33 cellular contexts compared by ENCODE assay signal in genomic region chr17:12445331-12445730, GRCh38.
"Had no signal": no experiment of that assay in that cellular context is flagged by ENCODE, and none has a peak within 500 bp of the region (broad histone marks: within the 10 kb centered on the region; RNA-seq: fewer than 3 reads in every experiment).

No MANE protein-coding gene starts in this region.

- H3K4me1 Mint-ChIP-seq: activated CD4-positive, alpha-beta T cell treated with anti-CD3 and anti-CD28 coated beads for 36 hours; activated CD4-positive, alpha-beta T cell treated with anti-CD3 and anti-CD28 coated beads, Interleukin-2, amount 10 ng/mL, durations not matched to agents 24 days and 14 days; activated CD8-positive, alpha-beta memory T cell treated with anti-CD3 and anti-CD28 coated beads, Interleukin-2, amount 10 ng/mL, durations not matched to agents 7 days and 5 days; activated naive CD4-positive, alpha-beta T cell treated with anti-CD3 and anti-CD28 coated beads, Interleukin-2, amount 50 U/mL, for 24 hours; activated naive CD8-positive, alpha-beta T cell treated with anti-CD3 and anti-CD28 coated beads for 36 hours; activated naive CD8-positive, alpha-beta T cell treated with anti-CD3 and anti-CD28 coated beads, Interleukin-2, amount 50 U/mL, for 24 hours; brain; central memory CD8-positive, alpha-beta T cell; endodermal cell had no signal

- H3K27me3 Mint-ChIP-seq: activated CD4-positive, alpha-beta memory T cell treated with anti-CD3 and anti-CD28 coated beads for 36 hours; activated CD4-positive, alpha-beta T cell treated with anti-CD3 and anti-CD28 coated beads for 36 hours; activated CD4-positive, alpha-beta T cell treated with anti-CD3 and anti-CD28 coated beads, Interleukin-2, amount 10 ng/mL, durations not matched to agents 24 days and 14 days; activated CD8-positive, alpha-beta memory T cell treated with anti-CD3 and anti-CD28 coated beads, Interleukin-2, amount 10 ng/mL, durations not matched to agents 7 days and 5 days; activated naive CD4-positive, alpha-beta T cell treated with anti-CD3 and anti-CD28 coated beads, Interleukin-2, amount 50 U/mL, for 24 hours; activated naive CD8-positive, alpha-beta T cell treated with anti-CD3 and anti-CD28 coated beads for 36 hours; activated naive CD8-positive, alpha-beta T cell treated with anti-CD3 and anti-CD28 coated beads, Interleukin-2, amount 50 U/mL, for 24 hours; brain; central memory CD8-positive, alpha-beta T cell; dendritic cell treated with granulocyte-macrophage colony-stimulating factor and Interleukin-4, amounts not matched to agents 40 ng/mL and 50 ng/mL, for 4 days had no signal

- H3K36me3 Mint-ChIP-seq: activated CD4-positive, alpha-beta memory T cell treated with anti-CD3 and anti-CD28 coated beads for 36 hours; activated CD8-positive, alpha-beta memory T cell treated with anti-CD3 and anti-CD28 coated beads, Interleukin-2, amount 10 ng/mL, durations not matched to agents 7 days and 5 days; activated naive CD4-positive, alpha-beta T cell treated with anti-CD3 and anti-CD28 coated beads, Interleukin-2, amount 50 U/mL, for 24 hours; activated naive CD8-positive, alpha-beta T cell treated with anti-CD3 and anti-CD28 coated beads for 36 hours; brain had no signal

- H3K4me3 ChIP-seq: ascending aorta, breast epithelium, coronary artery, dorsolateral prefrontal cortex, gastroesophageal sphincter, heart right ventricle, hepatocyte had no signal

- H3K27me3 ChIP-seq: ascending aorta, breast epithelium, dorsolateral prefrontal cortex, gastroesophageal sphincter, heart right ventricle, hepatocyte had no signal

- H3K36me3 ChIP-seq: ascending aorta, breast epithelium, gastroesophageal sphincter, heart right ventricle had no signal

- DNase-seq: activated CD4-positive, alpha-beta memory T cell treated with anti-CD3 and anti-CD28 coated beads for 36 hours; activated CD4-positive, alpha-beta T cell treated with anti-CD3 and anti-CD28 coated beads for 36 hours; activated CD4-positive, alpha-beta T cell treated with anti-CD3 and anti-CD28 coated beads, Interleukin-2, amount 10 ng/mL, durations not matched to agents 24 days and 14 days; activated CD4-positive, CD25-positive, alpha-beta regulatory T cell; activated CD4-positive, CD25-positive, alpha-beta regulatory T cell treated with anti-CD3 and anti-CD28 coated beads, Interleukin-2, amount 50 U/mL, for 72 hours; activated CD8-positive, alpha-beta memory T cell treated with anti-CD3 and anti-CD28 coated beads, Interleukin-2, amount 10 ng/mL, durations not matched to agents 7 days and 5 days; activated CD8-positive, alpha-beta memory T cell treated with anti-CD3 and anti-CD28 coated beads, Interleukin-2, amount 50 U/mL, for 4 hours; activated CD8-positive, alpha-beta T cell treated with anti-CD3 and anti-CD28 coated beads, Interleukin-2, amount 10 ng/mL, durations not matched to agents 7 days and 5 days; activated effector memory CD4-positive, alpha-beta T cell treated with anti-CD3 and anti-CD28 coated beads, Interleukin-2, amount 50 U/mL, for 16 hours; activated naive CD4-positive, alpha-beta T cell treated with anti-CD3 and anti-CD28 coated beads for 36 hours; activated naive CD8-positive, alpha-beta T cell treated with anti-CD3 and anti-CD28 coated beads for 36 hours; activated naive CD8-positive, alpha-beta T cell treated with anti-CD3 and anti-CD28 coated beads, Interleukin-2, amount 50 U/mL, for 24 hours; activated T-cell treated with anti-CD3 and anti-CD28 coated beads, Interleukin-2, amount 50 U/mL, for 1 hour; activated T-cell treated with anti-CD3 and anti-CD28 coated beads, Interleukin-2, amount 50 U/mL, for 48 hours; dorsolateral prefrontal cortex; effector memory CD4-positive, alpha-beta T cell; endodermal cell; foreskin melanocyte; heart right ventricle; T1000 had no signal

- H3K27ac Mint-ChIP-seq: activated CD4-positive, alpha-beta memory T cell treated with anti-CD3 and anti-CD28 coated beads for 36 hours; activated CD4-positive, alpha-beta T cell treated with anti-CD3 and anti-CD28 coated beads for 36 hours; activated CD4-positive, alpha-beta T cell treated with anti-CD3 and anti-CD28 coated beads, Interleukin-2, amount 10 ng/mL, durations not matched to agents 24 days and 14 days; activated CD8-positive, alpha-beta memory T cell treated with anti-CD3 and anti-CD28 coated beads, Interleukin-2, amount 10 ng/mL, durations not matched to agents 7 days and 5 days; activated CD8-positive, alpha-beta T cell treated with anti-CD3 and anti-CD28 coated beads, Interleukin-2, amount 10 ng/mL, durations not matched to agents 7 days and 5 days; activated naive CD4-positive, alpha-beta T cell treated with anti-CD3 and anti-CD28 coated beads for 36 hours; activated naive CD4-positive, alpha-beta T cell treated with anti-CD3 and anti-CD28 coated beads, Interleukin-2, amount 50 U/mL, for 24 hours; activated naive CD8-positive, alpha-beta T cell treated with anti-CD3 and anti-CD28 coated beads for 36 hours; activated naive CD8-positive, alpha-beta T cell treated with anti-CD3 and anti-CD28 coated beads, Interleukin-2, amount 50 U/mL, for 24 hours; activated T-helper 1 cell treated with anti-CD3 and anti-CD28 coated beads, Interleukin-12 subunit alpha, Interleukin-12 subunit beta, Interleukin-2, Interleukin-4 antibody, amounts not matched to agents 30 ng/mL and 10 ng/mL and 1 ng/mL, durations not matched to agents 14 hours and 24 hours and 36 hours; activated T-helper 2 cell treated with anti-CD3 and anti-CD28 coated beads, Interferon-gamma antibody, Interleukin-2, Interleukin-4, amounts not matched to agents 10 μg/mL and 5 μg/mL and 100 μg/mL, durations not matched to agents 14 hours and 24 hours and 36 hours; brain; dendritic cell treated with granulocyte-macrophage colony-stimulating factor and Interleukin-4, amounts not matched to agents 40 ng/mL and 50 ng/mL, for 4 days; endodermal cell; T-helper 2 cell treated with Interferon-gamma antibody and Interleukin-4, amounts not matched to agents 5 μg/mL and 100 μg/mL, for 36 hours had no signal

- H3K4me3 Mint-ChIP-seq: activated CD4-positive, alpha-beta memory T cell treated with anti-CD3 and anti-CD28 coated beads for 36 hours; activated CD4-positive, alpha-beta T cell treated with anti-CD3 and anti-CD28 coated beads for 36 hours; activated CD4-positive, alpha-beta T cell treated with anti-CD3 and anti-CD28 coated beads, Interleukin-2, amount 10 ng/mL, durations not matched to agents 24 days and 14 days; activated CD8-positive, alpha-beta memory T cell treated with anti-CD3 and anti-CD28 coated beads, Interleukin-2, amount 10 ng/mL, durations not matched to agents 7 days and 5 days; activated CD8-positive, alpha-beta T cell treated with anti-CD3 and anti-CD28 coated beads, Interleukin-2, amount 10 ng/mL, durations not matched to agents 7 days and 5 days; activated naive CD4-positive, alpha-beta T cell treated with anti-CD3 and anti-CD28 coated beads for 36 hours; activated naive CD4-positive, alpha-beta T cell treated with anti-CD3 and anti-CD28 coated beads, Interleukin-2, amount 50 U/mL, for 24 hours; activated naive CD8-positive, alpha-beta T cell treated with anti-CD3 and anti-CD28 coated beads for 36 hours; activated naive CD8-positive, alpha-beta T cell treated with anti-CD3 and anti-CD28 coated beads, Interleukin-2, amount 50 U/mL, for 24 hours; activated T-helper 1 cell treated with anti-CD3 and anti-CD28 coated beads, Interleukin-12 subunit alpha, Interleukin-12 subunit beta, Interleukin-2, Interleukin-4 antibody, amounts not matched to agents 30 ng/mL and 10 ng/mL and 1 ng/mL, durations not matched to agents 14 hours and 24 hours and 36 hours; brain; central memory CD8-positive, alpha-beta T cell; dendritic cell treated with granulocyte-macrophage colony-stimulating factor and Interleukin-4, amounts not matched to agents 40 ng/mL and 50 ng/mL, for 4 days; endodermal cell; T-helper 2 cell treated with Interferon-gamma antibody and Interleukin-4, amounts not matched to agents 5 μg/mL and 100 μg/mL, for 36 hours had no signal

- ATAC-seq: activated CD4-positive, alpha-beta T cell treated with anti-CD3 and anti-CD28 coated beads for 36 hours; activated CD8-positive, alpha-beta memory T cell treated with anti-CD3 and anti-CD28 coated beads, Interleukin-2, amount 10 ng/mL, durations not matched to agents 7 days and 5 days; activated CD8-positive, alpha-beta T cell treated with anti-CD3 and anti-CD28 coated beads, Interleukin-2, amount 10 ng/mL, durations not matched to agents 7 days and 5 days; activated naive CD8-positive, alpha-beta T cell treated with anti-CD3 and anti-CD28 coated beads, Interleukin-2, amount 50 U/mL, for 24 hours; esophagus mucosa; gastroesophageal sphincter; heart right ventricle had no signal
